In the genomic region with DNA sequence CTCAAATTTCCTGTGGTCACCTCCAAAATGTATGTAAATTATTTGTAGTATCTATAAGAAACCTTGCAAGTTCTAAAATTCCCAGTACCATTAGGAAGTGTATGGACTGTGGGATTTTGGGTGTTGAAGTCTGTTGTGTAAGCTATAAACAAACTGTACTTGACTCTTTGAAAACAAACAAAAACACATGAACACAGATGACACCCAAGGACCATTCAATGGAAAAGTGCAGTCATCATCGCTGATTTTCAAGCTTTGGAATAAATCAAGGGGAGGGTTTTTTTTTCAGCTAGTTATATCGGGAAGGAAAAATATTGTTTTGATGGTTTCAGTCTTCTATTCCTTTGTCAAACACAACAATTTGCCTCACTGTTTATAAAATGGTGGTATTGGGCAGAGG, we compare ENCODE assay signal across 26 cellular contexts.
"Had no signal": no experiment of that assay in that cellular context is flagged by ENCODE, and none has a peak within 500 bp of the region (broad histone marks: within the 10 kb centered on the region; RNA-seq: fewer than 3 reads in every experiment).

No MANE protein-coding gene starts in this region.

- DNase-seq: activated B cell treated with CpG ODN at 0.5 μM for 24 hours; activated CD4-positive, alpha-beta T cell treated with anti-CD3 and anti-CD28 coated beads for 36 hours; activated CD4-positive, alpha-beta T cell treated with anti-CD3 and anti-CD28 coated beads, Interleukin-2, amount 50 U/mL, for 4 hours; activated naive CD4-positive, alpha-beta T cell treated with Interleukin-2 at 50 U/mL for 16 hours; activated T-cell treated with anti-CD3 and anti-CD28 coated beads for 4 hours; activated T-cell treated with anti-CD3 and anti-CD28 coated beads, Interleukin-2, amount 50 U/mL, for 72 hours; anterior cingulate cortex; dermis blood vessel endothelial cell; effector CD8-positive, alpha-beta T cell; heart left ventricle; lower lobe of right lung; ovary; stimulated activated CD4-positive, alpha-beta T cell treated with anti-CD3 and anti-CD28 coated beads, Interleukin-12 subunit alpha, Interleukin-12 subunit beta, amount 100 ng/mL, for 4 hours; stimulated activated CD4-positive, alpha-beta T cell treated with anti-CD3 and anti-CD28 coated beads, Interleukin-4, amount 100 ng/mL, for 1 hour; thyroid gland; upper lobe of left lung had no signal

- H3K9me3 ChIP-seq: gastroesophageal sphincter, heart left ventricle, lower lobe of right lung, mucosa of descending colon, neutrophil, ovary, thyroid gland, upper lobe of left lung, vagina had no signal

- H3K4me3 ChIP-seq: gastroesophageal sphincter, heart left ventricle, lower lobe of right lung, mucosa of descending colon, ovary, skin epidermis, thyroid gland, upper lobe of left lung, vagina had no signal

- H3K4me3 Mint-ChIP-seq: activated B cell treated with CpG ODN at 0.5 μM for 24 hours; activated CD4-positive, alpha-beta T cell treated with anti-CD3 and anti-CD28 coated beads for 36 hours; activated naive CD8-positive, alpha-beta T cell; activated T-cell treated with anti-CD3 and anti-CD28 coated beads, Interleukin-2, amount 50 U/mL, for 72 hours; natural killer cell treated with Interleukin-12 subunit alpha and Interleukin-12 subunit beta and Interleukin-15 and Interleukin-18, amount 100 ng/mL, for 72 hours; stimulated activated naive CD8-positive, alpha-beta T cell treated with anti-CD3 and anti-CD28 coated beads, Interleukin-15, Interleukin-2, amounts not matched to agents 100 ng/mL and 50 ng/mL, for 24 hours; T-helper 2 cell treated with Interferon-gamma antibody and Interleukin-4, amounts not matched to agents 5 μg/mL and 100 μg/mL, for 36 hours had no signal

- H3K9me3 Mint-ChIP-seq: activated B cell treated with CpG ODN at 0.5 μM for 24 hours; activated T-cell treated with anti-CD3 and anti-CD28 coated beads, Interleukin-2, amount 50 U/mL, for 72 hours; natural killer cell treated with Interleukin-12 subunit alpha and Interleukin-12 subunit beta and Interleukin-15 and Interleukin-18, amount 100 ng/mL, for 72 hours; stimulated activated naive CD8-positive, alpha-beta T cell treated with anti-CD3 and anti-CD28 coated beads, Interleukin-15, Interleukin-2, amounts not matched to agents 100 ng/mL and 50 ng/mL, for 24 hours; T-helper 2 cell treated with Interferon-gamma antibody and Interleukin-4, amounts not matched to agents 5 μg/mL and 100 μg/mL, for 36 hours had no signal

- H3K27ac Mint-ChIP-seq: activated B cell treated with CpG ODN at 0.5 μM for 24 hours; activated CD4-positive, alpha-beta T cell treated with anti-CD3 and anti-CD28 coated beads for 36 hours; activated naive CD8-positive, alpha-beta T cell; activated T-cell treated with anti-CD3 and anti-CD28 coated beads, Interleukin-2, amount 50 U/mL, for 72 hours; stimulated activated naive CD8-positive, alpha-beta T cell treated with anti-CD3 and anti-CD28 coated beads, Interleukin-15, Interleukin-2, amounts not matched to agents 100 ng/mL and 50 ng/mL, for 24 hours; T-helper 2 cell treated with Interferon-gamma antibody and Interleukin-4, amounts not matched to agents 5 μg/mL and 100 μg/mL, for 36 hours had no signal

- ATAC-seq: activated CD4-positive, alpha-beta T cell treated with anti-CD3 and anti-CD28 coated beads for 36 hours; activated T-cell treated with anti-CD3 and anti-CD28 coated beads, Interleukin-2, amount 50 U/mL, for 72 hours; gastroesophageal sphincter; lower lobe of right lung; natural killer cell treated with Interleukin-12 subunit alpha and Interleukin-12 subunit beta and Interleukin-15 and Interleukin-18, amount 100 ng/mL, for 72 hours; sciatic nerve had no signal

- H3K36me3 ChIP-seq: neutrophil, ovary, thyroid gland had no signal

- H3K27ac ChIP-seq: gastroesophageal sphincter, heart left ventricle, lower lobe of right lung, neutrophil, ovary, skin epidermis, thyroid gland, upper lobe of left lung, vagina had no signal

- H3K27me3 ChIP-seq: gastroesophageal sphincter, heart left ventricle, neutrophil, ovary, thyroid gland, upper lobe of left lung, vagina had no signal
